In genomic region chr14:87866116-87866515, GRCh38 we compare ENCODE assay signal across 21 cellular contexts.
A peak's percentile ranks its signal among the peaks of the same experiment; 100 is the strongest.
DNase-seq lines count a peak whose midpoint lies in the region; ATAC-seq, FAIRE-seq and TF ChIP-seq lines count a peak whose summit lies in the region.
"Had no signal": no experiment of that assay in that cellular context is flagged by ENCODE, and none has a peak within 500 bp of the region (broad histone marks: within the 10 kb centered on the region; RNA-seq: fewer than 3 reads in every experiment).

No MANE protein-coding gene starts in this region.

- no peak overlapping the region for H3K4ac ChIP-seq in mesenchymal stem cell (ENCODE audit: low read depth in 1 of 2, low read length in 2 of 2)

- peaks cover 18% of the 10 kb centered on the region for H3K4me1 ChIP-seq in mesenchymal stem cell (ENCODE audit: control insufficient read depth, insufficient read depth, low read depth, low read length)
- H3K4me1 ChIP-seq in upper lobe of left lung = no peaks in the 10 kb centered on the region
- H3K4me1 ChIP-seq: BLaER1 had no signal

- H4K91ac ChIP-seq in mesenchymal stem cell (ENCODE audit: low read length) = no peak overlapping the region

- H2AK5ac ChIP-seq in mesenchymal stem cell (ENCODE audit: low read length, severe bottlenecking) = no peak overlapping the region

- H3K36me3 ChIP-seq in kidney epithelial cell (ENCODE audit: control insufficient read depth, insufficient read depth, low read length) (no peaks in the 10 kb centered on the region), mesenchymal stem cell (ENCODE audit: control insufficient read depth in 1 of 2, insufficient read depth in 2 of 2, low read depth in 1 of 2, low read length in 2 of 2) (no peaks in the 10 kb centered on the region), upper lobe of left lung (no peaks in the 10 kb centered on the region)
- H3K36me3 ChIP-seq: BLaER1 had no signal

- H3K14ac ChIP-seq in mesenchymal stem cell (ENCODE audit: low read length in 2 of 2) = no peak overlapping the region

- no peak overlapping the region for H4K8ac ChIP-seq in mesenchymal stem cell (ENCODE audit: low read length)

- no peaks in the 10 kb centered on the region for H3K79me1 ChIP-seq in mesenchymal stem cell (replicated peaks; ENCODE audit: low read length, poor library complexity, severe bottlenecking)

- no peak overlapping the region for H3K9ac ChIP-seq in mesenchymal stem cell (ENCODE audit: low read length)
- H3K9ac ChIP-seq: BLaER1, GM23248 had no signal

- TF ChIP-seq CTCF in kidney epithelial cell (IDR thresholded peaks at IDR 0.05; ENCODE audit: insufficient read depth, low read length, poor library complexity, severe bottlenecking) = no peak
- no peak for TF ChIP-seq CTCF in upper lobe of left lung (IDR thresholded peaks at IDR 0.05)

- no peak overlapping the region for H3K4me2 ChIP-seq in mesenchymal stem cell (ENCODE audit: low read length, poor library complexity, severe bottlenecking)
- H3K4me2 ChIP-seq: BLaER1 had no signal

- H3K18ac ChIP-seq in mesenchymal stem cell (ENCODE audit: low read depth in 1 of 2, low read length in 2 of 2) = no peak overlapping the region

- no peak overlapping the region for H2BK5ac ChIP-seq in mesenchymal stem cell (ENCODE audit: low read depth, low read length, poor library complexity, severe bottlenecking)

- H2BK15ac ChIP-seq in mesenchymal stem cell (ENCODE audit: low read depth, poor library complexity, severe bottlenecking) = no peak overlapping the region

- H3K4me3 ChIP-seq in kidney epithelial cell (ENCODE audit: low read depth, low read length) (no peak overlapping the region), mesenchymal stem cell (ENCODE audit: insufficient read depth in 1 of 2, low read depth in 1 of 2, low read length in 2 of 2) (no peak overlapping the region), upper lobe of left lung (no peak overlapping the region)
- H3K4me3 ChIP-seq: BLaER1, GM23248 had no signal

- ATAC-seq in HG02938 (IDR thresholded peaks at IDR 0.05; ENCODE audit: unreplicated experiment) = no peak
- ATAC-seq in upper lobe of left lung (ENCODE audit: low FRiP score in 2 of 2) = no peak
- ATAC-seq: CD8-positive, alpha-beta T cell had no signal

- H3K9me3 ChIP-seq in mesenchymal stem cell (ENCODE audit: control insufficient read depth, low read length) (no peaks in the 10 kb centered on the region), upper lobe of left lung (no peaks in the 10 kb centered on the region)
- H3K9me3 ChIP-seq: BLaER1 had no signal

- H3K27ac ChIP-seq in mesenchymal stem cell (ENCODE audit: low read length, poor library complexity, severe bottlenecking) (peak overlapping the region; percentile 84), caudate nucleus (ENCODE audit: low read depth, low read length) (no peak overlapping the region), upper lobe of left lung (no peak overlapping the region)
- H3K27ac ChIP-seq: BLaER1, C4-2B, GM23248 had no signal

- 77% methylated on average over 2 of the region's 3 CpGs for WGBS in mesenchymal stem cell
- WGBS in upper lobe of left lung, 2 donors = 70 to 76% methylated on average over 3 of the region's 3 CpGs

- no peaks in the 10 kb centered on the region for H3K27me3 ChIP-seq in kidney epithelial cell (ENCODE audit: control insufficient read depth, insufficient read depth, low read length)
- H3K27me3 ChIP-seq in mesenchymal stem cell (ENCODE audit: control insufficient read depth in 1 of 2, insufficient read depth in 1 of 2, low read length in 2 of 2) = no peaks in the 10 kb centered on the region
- no peaks in the 10 kb centered on the region for H3K27me3 ChIP-seq in upper lobe of left lung
- H3K27me3 ChIP-seq: BLaER1 had no signal

- no peak overlapping the region for H3K23ac ChIP-seq in mesenchymal stem cell (ENCODE audit: low read length in 2 of 2)

- TF ChIP-seq EP300 in upper lobe of left lung (IDR thresholded peaks at IDR 0.05) = no peak

- H2AFZ ChIP-seq in mesenchymal stem cell (ENCODE audit: low read depth, low read length) = no peak overlapping the region
- H2AFZ ChIP-seq: GM23248 had no signal

- H2BK12ac ChIP-seq in mesenchymal stem cell (ENCODE audit: low read length in 2 of 2) = no peak overlapping the region

- no peak for TF ChIP-seq POLR2A in upper lobe of left lung (IDR thresholded peaks at IDR 0.05)

- peak; percentile 81 for FAIRE-seq in RCC 7860 (lab: Jason Lieb, UNC)
- FAIRE-seq: GM12892, GM19239, H1 had no signal

- no peak overlapping the region for H2BK120ac ChIP-seq in mesenchymal stem cell (ENCODE audit: low read depth, low read length)

- DNase-seq in RCC 7860 (ENCODE audit: low spot score) = peak; percentile 57
- peak; percentile 26 for DNase-seq in kidney epithelial cell (ENCODE audit: low read depth)
- no peak for DNase-seq in mesenchymal stem cell
- DNase-seq in amygdala (lab: John Stamatoyannopoulos, UW) = no peak
- no peak for DNase-seq in caudate nucleus (lab: John Stamatoyannopoulos, UW)
- no peak for DNase-seq in upper lobe of left lung
- DNase-seq: Calu3; CD4-positive, CD25-positive, alpha-beta regulatory T cell; CD8-positive, alpha-beta T cell; DMS53; DMS79 treated with DMSO at 0.1 percent for 48 hours; GF-D8; GM23248; H7; HCEC 1CT had no signal

Comparison
In these comparisons a context has a peak if more than half of its experiments do, and no peak if none do; other contexts are left out.
1. DNase-seq: peak in RCC 7860 (single experiment) and kidney epithelial cell (single experiment); none in mesenchymal stem cell (single experiment), amygdala (0 of 56), caudate nucleus (0 of 61) and upper lobe of left lung (0 of 2).